ENCODE assay signal across 23 cellular contexts in genomic region chr11:78083036-78083435, GRCh38. TPM values are rescaled to one million over a fixed set of nuclear protein-coding genes. Genes with fewer than 3 reads are reported as not detected.
DNase-seq lines count a peak whose midpoint lies in the region; ATAC-seq and TF ChIP-seq lines count a peak whose summit lies in the region.
"Had no signal": no experiment of that assay in that cellular context is flagged by ENCODE, and none has a peak within 500 bp of the region (broad histone marks: within the 10 kb centered on the region; RNA-seq: fewer than 3 reads in every experiment).

No MANE protein-coding gene starts in this region.

- H3K4me3 ChIP-seq in SJSA1 (no peak overlapping the region), fibroblast of lung (replicated peaks in 1 of 4; ENCODE audit: control extremely low read depth in 1 of 4, insufficient read depth in 1 of 4, low read depth in 3 of 4, low read length in 4 of 4) (peak overlapping the region in 1 of 4 experiments; percentile 58), gastroesophageal sphincter (no peak overlapping the region)

- H3K4me2 ChIP-seq in fibroblast of lung (ENCODE audit: extremely low read depth, insufficient read depth, low read length), result peak overlapping the region; percentile 15

- DNase-seq in SJSA1 (ENCODE audit: low read depth in 1 of 2, low spot score in 2 of 2) (no peak), fibroblast of lung (ENCODE audit: low read depth in 2 of 2) (peak; percentile 29 to 90)
- no peak for DNase-seq in central memory CD4-positive, alpha-beta T cell
- DNase-seq: CD4-positive, alpha-beta T cell; DMS153; GDM1; Karpas-422; MV-4-11; NCI-H1105 treated with DMSO at 0.1 percent for 48 hours; NCI-H2029 treated with DMSO at 0.1 percent for 48 hours; NCI-H226; NCI-H510A treated with DMSO at 0.1 percent for 48 hours; NCI-H748 treated with DMSO at 0.1 percent for 48 hours had no signal

- no peak for TF ChIP-seq CTCF in fibroblast of lung (conservative IDR thresholded peaks at IDR 0.05 in 1 of 2, IDR thresholded peaks at IDR 0.05 in 1 of 2; ENCODE audit: low read depth in 1 of 2, low read length in 2 of 2)
- TF ChIP-seq CTCF in nephron (IDR thresholded peaks at IDR 0.05; ENCODE audit: unreplicated experiment in 3 of 3), result no peak
- TF ChIP-seq CTCF in gastroesophageal sphincter (IDR thresholded peaks at IDR 0.05), result no peak

- no peak for TF ChIP-seq EP300 in gastroesophageal sphincter (IDR thresholded peaks at IDR 0.05)

- H3K36me3 ChIP-seq in SJSA1, result peaks cover 20% of the 10 kb centered on the region
- no peaks in the 10 kb centered on the region for H3K36me3 ChIP-seq in fibroblast of lung (ENCODE audit: control insufficient read depth, insufficient read depth, low read length)
- no peaks in the 10 kb centered on the region for H3K36me3 ChIP-seq in gastroesophageal sphincter

- H3K9me3 ChIP-seq in SJSA1 (replicated peaks) (no peaks in the 10 kb centered on the region), fibroblast of lung (ENCODE audit: control insufficient read depth, insufficient read depth, low read depth, low read length) (no peaks in the 10 kb centered on the region), gastroesophageal sphincter (no peaks in the 10 kb centered on the region)

- H3K9ac ChIP-seq in fibroblast of lung (ENCODE audit: insufficient read depth, low read length), result no peak overlapping the region

- peak overlapping the region in 2 of 3 experiments; percentile 45 to 59 for H3K4me3 Mint-ChIP-seq in nephron

- peaks cover 6% of the 10 kb centered on the region for H3K4me1 Mint-ChIP-seq in nephron

- no peaks in the 10 kb centered on the region for H3K27me3 Mint-ChIP-seq in nephron (ENCODE audit: low read depth)
- H3K27me3 Mint-ChIP-seq: CD4-positive, alpha-beta T cell; IgD-negative memory B cell had no signal

- H3K27ac ChIP-seq in SJSA1, result peak overlapping the region; percentile 97; the same call in 1 of the 2 replicates
- H3K27ac ChIP-seq in fibroblast of lung (ENCODE audit: insufficient read depth, low read length), result no peak overlapping the region
- H3K27ac ChIP-seq in gastroesophageal sphincter, result no peak overlapping the region

- no peaks in the 10 kb centered on the region for H3K9me3 Mint-ChIP-seq in nephron
- H3K9me3 Mint-ChIP-seq: CD4-positive, alpha-beta T cell; IgD-negative memory B cell had no signal

- ATAC-seq in GM21576 (IDR thresholded peaks at IDR 0.05; ENCODE audit: unreplicated experiment) (no peak), HG03571 (IDR thresholded peaks at IDR 0.05; ENCODE audit: unreplicated experiment) (no peak), gastroesophageal sphincter (no peak)

- peak overlapping the region; percentile 39 to 60 (median 46) for H3K27ac Mint-ChIP-seq in nephron
- H3K27ac Mint-ChIP-seq: CD4-positive, alpha-beta T cell; IgD-negative memory B cell had no signal

- H3K4me1 ChIP-seq in SJSA1 (replicated peaks) (peaks cover 57% of the 10 kb centered on the region), fibroblast of lung (ENCODE audit: control insufficient read depth, extremely low read depth, insufficient read depth, low read length) (peaks cover under 1% of the 10 kb centered on the region), gastroesophageal sphincter (peaks cover 4 to 16% (median 7%) of the 10 kb centered on the region in 3 donors)

- H3K36me3 Mint-ChIP-seq in nephron (ENCODE audit: low read depth), result peaks cover 5% of the 10 kb centered on the region
- H3K36me3 Mint-ChIP-seq: IgD-negative memory B cell had no signal

- H3K27me3 ChIP-seq in SJSA1 (replicated peaks), result no peaks in the 10 kb centered on the region
- H3K27me3 ChIP-seq in fibroblast of lung (ENCODE audit: control insufficient read depth, insufficient read depth, low read length), result no peaks in the 10 kb centered on the region
- H3K27me3 ChIP-seq in gastroesophageal sphincter, result no peaks in the 10 kb centered on the region

- WGBS in gastroesophageal sphincter (ENCODE audit: low coverage in 1 of 2), 2 donors, result 50 to 60% methylated on average over 2 of the region's 4 CpGs

- TF ChIP-seq POLR2A in gastroesophageal sphincter (IDR thresholded peaks at IDR 0.05), result no peak

- H4K20me1 ChIP-seq in fibroblast of lung (ENCODE audit: control insufficient read depth, extremely low read depth, insufficient read depth, low read length), result no peaks in the 10 kb centered on the region

- H3K79me2 ChIP-seq in fibroblast of lung (ENCODE audit: control insufficient read depth, insufficient read depth, low read length), result peaks cover 17% of the 10 kb centered on the region

- no peak overlapping the region for H2AFZ ChIP-seq in fibroblast of lung (ENCODE audit: low read length)

RNA-seq across cellular contexts. Expression of gene NDUFC2, which starts 3.4 kb away (rescaled TPM):
- 100 and 179 TPM in 2 replicates for total RNA-seq in SJSA1 (2014; rRNA removed; shearing (Covaris generic))
- 60.9 and 101 TPM in 2 replicates for total RNA-seq in fibroblast of lung
- polyA plus RNA-seq in fibroblast of lung, result 93.9 and 113 TPM in 2 replicates
- 446 and 520 TPM in 2 replicates for polyA plus RNA-seq in fibroblast of lung (2012)
- 29.3 and 35.9 TPM in 2 replicates for polyA minus RNA-seq in fibroblast of lung (ENCODE audit: low replicate concordance)
- total RNA-seq in gastroesophageal sphincter, result 100 to 1,000 TPM in 1 of 4 donors, 10 to 100 TPM in 3; 67.8 to 102 (median 79.6) TPM

RNA-seq across cellular contexts. Expression of gene THRSP, which starts 19.4 kb away (rescaled TPM):
- not detected in 2 replicates for total RNA-seq in SJSA1 (2014; rRNA removed; shearing (Covaris generic))
- under 0.01 TPM in 1 of 2 replicates, not detected in the other for total RNA-seq in fibroblast of lung
- 0.19 TPM in 1 of 2 replicates, not detected in the other for polyA plus RNA-seq in fibroblast of lung
- 0.10 TPM in 1 of 2 replicates, not detected in the other for polyA plus RNA-seq in fibroblast of lung (2012)
- not detected in 2 replicates for polyA minus RNA-seq in fibroblast of lung (ENCODE audit: low replicate concordance)
- total RNA-seq in gastroesophageal sphincter, result 1 to 10 TPM in 1 of 4 donors, not detected in 3; 2.0 TPM
- total RNA-seq: A673; CD4-positive, alpha-beta T cell; Daoy; H1; M059J had no signal
- polyA plus RNA-seq: BJ, IgD-negative memory B cell had no signal

RNA-seq across cellular contexts. Expression of gene ALG8, which starts 56.4 kb away (rescaled TPM):
- 41.7 and 41.8 TPM in 2 replicates for total RNA-seq in SJSA1 (2014; rRNA removed; shearing (Covaris generic))
- total RNA-seq in fibroblast of lung, result 30.3 and 33.7 TPM in 2 replicates
- 49.6 and 62.5 TPM in 2 replicates for polyA plus RNA-seq in fibroblast of lung
- polyA plus RNA-seq in fibroblast of lung (2012), result 26.6 and 37.7 TPM in 2 replicates
- 37.0 and 47.4 TPM in 2 replicates for polyA minus RNA-seq in fibroblast of lung (ENCODE audit: low replicate concordance)
- total RNA-seq in gastroesophageal sphincter, result 10 to 100 TPM; 14.8 to 21.6 (median 15.8) TPM

RNA-seq across cellular contexts. Expression of gene KCTD14, which starts 60.0 kb away (rescaled TPM):
- total RNA-seq in SJSA1 (2014; rRNA removed; shearing (Covaris generic)), result 2.3 and 7.7 TPM in 2 replicates
- total RNA-seq in fibroblast of lung (0.33 and 0.77 TPM in 2 replicates), gastroesophageal sphincter (1 to 10 TPM in 3 of 4 donors, under 1 TPM in 1; 0.58 to 2.3 (median 1.4) TPM)
- 2.5 and 3.2 TPM in 2 replicates for polyA plus RNA-seq in fibroblast of lung
- polyA plus RNA-seq in fibroblast of lung (2012), result 1.2 and 1.9 TPM in 2 replicates
- polyA minus RNA-seq in fibroblast of lung (ENCODE audit: low replicate concordance), result 2.2 and 5.9 TPM in 2 replicates

Comparison
In these comparisons a context has a peak if more than half of its experiments do, and no peak if none do; other contexts are left out.
1. DNase-seq: peak in fibroblast of lung (2 of 2); none in SJSA1 (0 of 2) and central memory CD4-positive, alpha-beta T cell (single experiment).